ENCODE assay signal across 37 cellular contexts in genomic region chr14:102966256-102966655, GRCh38. TPM values are rescaled to one million over a fixed set of nuclear protein-coding genes. Genes with fewer than 3 reads are reported as not detected.
"Had no signal": no experiment of that assay in that cellular context is flagged by ENCODE, and none has a peak within 500 bp of the region (broad histone marks: within the 10 kb centered on the region; RNA-seq: fewer than 3 reads in every experiment).

No MANE protein-coding gene starts in this region.

- H3K27ac ChIP-seq: ascending aorta, brain microvascular endothelial cell, epithelial cell of prostate, esophagus squamous epithelium, WERI-Rb-1 had no signal

- DNase-seq: activated B cell treated with CpG ODN at 0.5 μM for 24 hours; activated CD4-positive, alpha-beta T cell treated with anti-CD3 and anti-CD28 coated beads for 48 hours; activated CD4-positive, alpha-beta T cell treated with anti-CD3 and anti-CD28 coated beads, Interleukin-2, amount 50 U/mL, for 1 hour; activated CD4-positive, alpha-beta T cell treated with anti-CD3 and anti-CD28 coated beads, Interleukin-2, amount 50 U/mL, for 48 hours; activated CD8-positive, alpha-beta memory T cell treated with anti-CD3 and anti-CD28 coated beads for 24 hours; activated CD8-positive, alpha-beta T cell treated with anti-CD3 and anti-CD28 coated beads for 36 hours; activated effector memory CD4-positive, alpha-beta T cell treated with Interleukin-2 at 50 U/mL for 16 hours; activated gamma-delta T cell treated with Interleukin-2 at 50 U/mL for 16 hours; activated naive CD4-positive, alpha-beta T cell treated with anti-CD3 and anti-CD28 coated beads, Interleukin-2, amount 50 U/mL, for 16 hours; activated naive CD4-positive, alpha-beta T cell treated with Interleukin-2 at 50 U/mL for 16 hours; activated T-cell treated with anti-CD3 and anti-CD28 coated beads, Interleukin-2, amount 50 U/mL, for 4 hours; amygdala; brain microvascular endothelial cell; cortex of kidney; dermis blood vessel endothelial cell; effector CD8-positive, alpha-beta T cell; esophagus squamous epithelium; head of caudate nucleus; SW 1271; T-cell; T1000; WERI-Rb-1 had no signal

- H3K4me1 Mint-ChIP-seq: activated B cell treated with CpG ODN at 0.5 μM for 24 hours; activated T-helper 17 cell treated with anti-CD3 and anti-CD28 coated beads, Interleukin-2, amount 50 U/mL, for 72 hours; central memory CD8-positive, alpha-beta T cell; T-cell had no signal

- H3K27me3 ChIP-seq: ascending aorta, brain microvascular endothelial cell, esophagus squamous epithelium had no signal

- H3K4me1 ChIP-seq: ascending aorta, esophagus squamous epithelium had no signal

- ATAC-seq: activated CD4-positive, CD25-positive, alpha-beta regulatory T cell treated with anti-CD3 and anti-CD28 coated beads, Interleukin-2, amount 50 U/mL, for 24 hours; activated CD8-positive, alpha-beta T cell treated with anti-CD3 and anti-CD28 coated beads for 36 hours; activated T-cell treated with anti-CD3 and anti-CD28 coated beads, Interleukin-2, amount 50 U/mL, for 4 hours; activated T-helper 17 cell treated with anti-CD3 and anti-CD28 coated beads, Interleukin-2, amount 50 U/mL, for 72 hours; T-cell had no signal

- H3K4me3 Mint-ChIP-seq: activated B cell treated with CpG ODN at 0.5 μM for 24 hours; activated CD8-positive, alpha-beta T cell treated with anti-CD3 and anti-CD28 coated beads for 36 hours; activated naive CD8-positive, alpha-beta T cell; activated T-cell treated with anti-CD3 and anti-CD28 coated beads, Interleukin-2, amount 50 U/mL, for 4 hours; activated T-helper 17 cell treated with anti-CD3 and anti-CD28 coated beads, Interleukin-2, amount 50 U/mL, for 72 hours; central memory CD8-positive, alpha-beta T cell; T-cell; T-helper 1 cell treated with Interleukin-12 subunit alpha and Interleukin-12 subunit beta and Interleukin-4 antibody, amounts not matched to agents 30 μg/mL and 1 μg/mL, for 36 hours; T-helper 2 cell treated with Interferon-gamma antibody and Interleukin-4, amounts not matched to agents 5 μg/mL and 100 μg/mL, for 36 hours had no signal

- H3K27ac Mint-ChIP-seq: activated B cell treated with CpG ODN at 0.5 μM for 24 hours; activated CD8-positive, alpha-beta T cell treated with anti-CD3 and anti-CD28 coated beads for 36 hours; activated naive CD8-positive, alpha-beta T cell; activated T-helper 17 cell treated with anti-CD3 and anti-CD28 coated beads, Interleukin-2, amount 50 U/mL, for 72 hours; T-cell; T-helper 1 cell treated with Interleukin-12 subunit alpha and Interleukin-12 subunit beta and Interleukin-4 antibody, amounts not matched to agents 30 μg/mL and 1 μg/mL, for 36 hours; T-helper 2 cell treated with Interferon-gamma antibody and Interleukin-4, amounts not matched to agents 5 μg/mL and 100 μg/mL, for 36 hours had no signal

- H3K9me3 Mint-ChIP-seq: activated B cell treated with CpG ODN at 0.5 μM for 24 hours; activated CD8-positive, alpha-beta T cell treated with anti-CD3 and anti-CD28 coated beads for 36 hours; activated T-cell treated with anti-CD3 and anti-CD28 coated beads, Interleukin-2, amount 50 U/mL, for 4 hours; activated T-helper 17 cell treated with anti-CD3 and anti-CD28 coated beads, Interleukin-2, amount 50 U/mL, for 72 hours; central memory CD8-positive, alpha-beta T cell; T-cell; T-helper 1 cell treated with Interleukin-12 subunit alpha and Interleukin-12 subunit beta and Interleukin-4 antibody, amounts not matched to agents 30 μg/mL and 1 μg/mL, for 36 hours; T-helper 2 cell treated with Interferon-gamma antibody and Interleukin-4, amounts not matched to agents 5 μg/mL and 100 μg/mL, for 36 hours had no signal

- H3K4me3 ChIP-seq: ascending aorta, esophagus squamous epithelium had no signal

- H3K27me3 Mint-ChIP-seq: activated B cell treated with CpG ODN at 0.5 μM for 24 hours; activated CD8-positive, alpha-beta T cell treated with anti-CD3 and anti-CD28 coated beads for 36 hours; activated naive CD8-positive, alpha-beta T cell; activated T-helper 17 cell treated with anti-CD3 and anti-CD28 coated beads, Interleukin-2, amount 50 U/mL, for 72 hours; T-cell had no signal

- H3K9me3 ChIP-seq: ascending aorta, esophagus squamous epithelium had no signal

- FAIRE-seq: bronchial epithelial cell, colon, endometrium, endothelial cell of umbilical vein, frontal cortex had no signal

RNA-seq across cellular contexts. Expression of gene AMN, which starts 43.8 kb away (rescaled TPM):
- total RNA-seq: cardiac septum, dermis blood vessel endothelial cell, endothelial cell of umbilical vein had no signal
- polyA plus RNA-seq: fibroblast of lung had no signal
